Comparison of ENCODE assay signal across 1 cellular context in the genomic region with DNA sequence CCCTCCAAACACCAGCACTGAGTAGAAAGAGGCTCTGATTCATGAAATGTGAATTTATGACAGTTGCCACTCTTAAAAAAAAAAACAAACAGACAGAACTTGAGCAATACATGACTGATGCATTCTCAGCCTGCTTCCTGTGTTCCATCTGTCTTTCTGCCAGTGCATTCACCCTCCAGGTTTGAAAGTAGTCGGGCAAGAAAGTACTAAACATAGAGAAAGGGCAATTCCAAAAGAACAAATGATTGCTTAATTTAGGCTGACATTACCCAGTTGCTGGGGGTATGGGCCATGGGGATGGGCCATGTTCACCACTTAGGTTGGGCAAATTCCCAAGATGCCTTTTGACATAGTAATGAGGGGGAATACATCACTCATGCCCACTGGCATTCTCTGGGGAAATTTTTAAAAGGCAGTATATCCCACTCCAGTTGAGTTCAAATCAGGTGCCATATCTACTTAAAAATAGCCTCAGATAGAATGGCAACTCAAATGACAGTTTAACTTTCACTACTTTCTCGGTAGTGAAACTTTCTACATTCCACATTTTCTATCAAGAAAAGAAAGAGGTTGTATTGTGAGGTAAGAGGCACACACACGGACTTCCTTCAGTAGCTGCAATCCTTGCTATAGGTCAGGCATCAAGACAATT.
A peak's percentile ranks its signal among the peaks of the same experiment; 100 is the strongest.
TF ChIP-seq lines count a peak whose summit lies in the region.

No MANE protein-coding gene starts in this region.

TF ChIP-seq in A549, 52 proteins besides CTCF, POLR2A, EP300 and RAD21 (continued from another document):
- no peak for TF ChIP-seq NR3C1 (IDR thresholded peaks at IDR 0.05)
- TF ChIP-seq, protein P1, sequence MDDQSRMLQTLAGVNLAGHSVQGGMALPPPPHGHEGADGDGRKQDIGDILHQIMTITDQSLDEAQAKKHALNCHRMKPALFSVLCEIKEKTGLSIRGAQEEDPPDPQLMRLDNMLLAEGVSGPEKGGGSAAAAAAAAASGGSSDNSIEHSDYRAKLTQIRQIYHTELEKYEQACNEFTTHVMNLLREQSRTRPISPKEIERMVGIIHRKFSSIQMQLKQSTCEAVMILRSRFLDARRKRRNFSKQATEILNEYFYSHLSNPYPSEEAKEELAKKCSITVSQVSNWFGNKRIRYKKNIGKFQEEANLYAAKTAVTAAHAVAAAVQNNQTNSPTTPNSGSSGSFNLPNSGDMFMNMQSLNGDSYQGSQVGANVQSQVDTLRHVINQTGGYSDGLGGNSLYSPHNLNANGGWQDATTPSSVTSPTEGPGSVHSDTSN (IDR thresholded peaks at IDR 0.05), result peak; percentile 34; the same call in 1 of the 2 replicates
- TF ChIP-seq TFCP2L1 (CRISPR knock-in tag; IDR thresholded peaks at IDR 0.05), result no peak
- TF ChIP-seq FOSL2 (IDR thresholded peaks at IDR 0.05), result peak; percentile 84
- peak; percentile 72 for TF ChIP-seq FOSL2 (CRISPR knock-in tag; IDR thresholded peaks at IDR 0.05)
- TF ChIP-seq ZSCAN20 (CRISPR knock-in tag; IDR thresholded peaks at IDR 0.05), result no peak
- no peak for TF ChIP-seq RCOR1 (IDR thresholded peaks at IDR 0.05; ENCODE audit: low read depth, low read length)
- TF ChIP-seq, protein P2, sequence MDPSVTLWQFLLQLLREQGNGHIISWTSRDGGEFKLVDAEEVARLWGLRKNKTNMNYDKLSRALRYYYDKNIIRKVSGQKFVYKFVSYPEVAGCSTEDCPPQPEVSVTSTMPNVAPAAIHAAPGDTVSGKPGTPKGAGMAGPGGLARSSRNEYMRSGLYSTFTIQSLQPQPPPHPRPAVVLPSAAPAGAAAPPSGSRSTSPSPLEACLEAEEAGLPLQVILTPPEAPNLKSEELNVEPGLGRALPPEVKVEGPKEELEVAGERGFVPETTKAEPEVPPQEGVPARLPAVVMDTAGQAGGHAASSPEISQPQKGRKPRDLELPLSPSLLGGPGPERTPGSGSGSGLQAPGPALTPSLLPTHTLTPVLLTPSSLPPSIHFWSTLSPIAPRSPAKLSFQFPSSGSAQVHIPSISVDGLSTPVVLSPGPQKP (IDR thresholded peaks at IDR 0.05; ENCODE audit: low read depth, low read length), result no peak
- no peak for TF ChIP-seq HEYL (CRISPR knock-in tag; IDR thresholded peaks at IDR 0.05)
- peak; percentile 86 to 96 for TF ChIP-seq CEBPB (IDR thresholded peaks at IDR 0.05)
- TF ChIP-seq, protein P3, sequence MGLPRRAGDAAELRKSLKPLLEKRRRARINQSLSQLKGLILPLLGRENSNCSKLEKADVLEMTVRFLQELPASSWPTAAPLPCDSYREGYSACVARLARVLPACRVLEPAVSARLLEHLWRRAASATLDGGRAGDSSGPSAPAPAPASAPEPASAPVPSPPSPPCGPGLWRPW (IDR thresholded peaks at IDR 0.05), result no peak
- TF ChIP-seq NFE2L2 (conservative IDR thresholded peaks at IDR 0.05; ENCODE audit: low read length), result no peak
- TF ChIP-seq, protein P4, sequence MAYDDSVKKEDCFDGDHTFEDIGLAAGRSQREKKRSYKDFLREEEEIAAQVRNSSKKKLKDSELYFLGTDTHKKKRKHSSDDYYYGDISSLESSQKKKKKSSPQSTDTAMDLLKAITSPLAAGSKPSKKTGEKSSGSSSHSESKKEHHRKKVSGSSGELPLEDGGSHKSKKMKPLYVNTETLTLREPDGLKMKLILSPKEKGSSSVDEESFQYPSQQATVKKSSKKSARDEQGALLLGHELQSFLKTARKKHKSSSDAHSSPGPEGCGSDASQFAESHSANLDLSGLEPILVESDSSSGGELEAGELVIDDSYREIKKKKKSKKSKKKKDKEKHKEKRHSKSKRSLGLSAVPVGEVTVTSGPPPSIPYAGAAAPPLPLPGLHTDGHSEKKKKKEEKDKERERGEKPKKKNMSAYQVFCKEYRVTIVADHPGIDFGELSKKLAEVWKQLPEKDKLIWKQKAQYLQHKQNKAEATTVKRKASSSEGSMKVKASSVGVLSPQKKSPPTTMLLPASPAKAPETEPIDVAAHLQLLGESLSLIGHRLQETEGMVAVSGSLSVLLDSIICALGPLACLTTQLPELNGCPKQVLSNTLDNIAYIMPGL (CRISPR knock-in tag; IDR thresholded peaks at IDR 0.05; ENCODE audit: borderline replicate concordance), result no peak
- TF ChIP-seq CHD4 (IDR thresholded peaks at IDR 0.05; ENCODE audit: borderline replicate concordance), result no peak
- TF ChIP-seq HOXB5 (CRISPR knock-in tag; IDR thresholded peaks at IDR 0.05), result peak; percentile 38; the same call in 1 of the 2 replicates
- no peak for TF ChIP-seq BHLHE40 (IDR thresholded peaks at IDR 0.05; ENCODE audit: low read depth, low read length)
- peak; percentile 42 to 73; a peak in 4 of 5 replicates for TF ChIP-seq JUN (IDR thresholded peaks at IDR 0.05)
- TF ChIP-seq ZFP36 (IDR thresholded peaks at IDR 0.05; ENCODE audit: borderline replicate concordance, partially characterized antibody), result no peak
- no peak for TF ChIP-seq ZNF302 (CRISPR knock-in tag; IDR thresholded peaks at IDR 0.05)
- TF ChIP-seq ESRRA (IDR thresholded peaks at IDR 0.05; ENCODE audit: borderline replicate concordance, low read length), result no peak
- TF ChIP-seq, protein P5, sequence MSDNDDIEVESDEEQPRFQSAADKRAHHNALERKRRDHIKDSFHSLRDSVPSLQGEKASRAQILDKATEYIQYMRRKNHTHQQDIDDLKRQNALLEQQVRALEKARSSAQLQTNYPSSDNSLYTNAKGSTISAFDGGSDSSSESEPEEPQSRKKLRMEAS (IDR thresholded peaks at IDR 0.05), result peak; percentile 46; the same call in 1 of the 2 replicates
- TF ChIP-seq, protein P6, sequence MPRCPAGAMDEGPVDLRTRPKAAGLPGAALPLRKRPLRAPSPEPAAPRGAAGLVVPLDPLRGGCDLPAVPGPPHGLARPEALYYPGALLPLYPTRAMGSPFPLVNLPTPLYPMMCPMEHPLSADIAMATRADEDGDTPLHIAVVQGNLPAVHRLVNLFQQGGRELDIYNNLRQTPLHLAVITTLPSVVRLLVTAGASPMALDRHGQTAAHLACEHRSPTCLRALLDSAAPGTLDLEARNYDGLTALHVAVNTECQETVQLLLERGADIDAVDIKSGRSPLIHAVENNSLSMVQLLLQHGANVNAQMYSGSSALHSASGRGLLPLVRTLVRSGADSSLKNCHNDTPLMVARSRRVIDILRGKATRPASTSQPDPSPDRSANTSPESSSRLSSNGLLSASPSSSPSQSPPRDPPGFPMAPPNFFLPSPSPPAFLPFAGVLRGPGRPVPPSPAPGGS (IDR thresholded peaks at IDR 0.05), result 0 out of 3 replicates have a peak, but pooled peaks have one; percentile 49
- no peak for TF ChIP-seq CBX2 (IDR thresholded peaks at IDR 0.05; ENCODE audit: borderline replicate concordance, low read depth)
- TF ChIP-seq KDM1A (IDR thresholded peaks at IDR 0.05; ENCODE audit: low read depth), result no peak
- TF ChIP-seq EHF (CRISPR knock-in tag; IDR thresholded peaks at IDR 0.05), result no peak
- TF ChIP-seq NPAS2 (CRISPR knock-in tag; IDR thresholded peaks at IDR 0.05; ENCODE audit: borderline replicate concordance), result no peak
- no peak for TF ChIP-seq KDM5A (IDR thresholded peaks at IDR 0.05)
- TF ChIP-seq, protein P7, sequence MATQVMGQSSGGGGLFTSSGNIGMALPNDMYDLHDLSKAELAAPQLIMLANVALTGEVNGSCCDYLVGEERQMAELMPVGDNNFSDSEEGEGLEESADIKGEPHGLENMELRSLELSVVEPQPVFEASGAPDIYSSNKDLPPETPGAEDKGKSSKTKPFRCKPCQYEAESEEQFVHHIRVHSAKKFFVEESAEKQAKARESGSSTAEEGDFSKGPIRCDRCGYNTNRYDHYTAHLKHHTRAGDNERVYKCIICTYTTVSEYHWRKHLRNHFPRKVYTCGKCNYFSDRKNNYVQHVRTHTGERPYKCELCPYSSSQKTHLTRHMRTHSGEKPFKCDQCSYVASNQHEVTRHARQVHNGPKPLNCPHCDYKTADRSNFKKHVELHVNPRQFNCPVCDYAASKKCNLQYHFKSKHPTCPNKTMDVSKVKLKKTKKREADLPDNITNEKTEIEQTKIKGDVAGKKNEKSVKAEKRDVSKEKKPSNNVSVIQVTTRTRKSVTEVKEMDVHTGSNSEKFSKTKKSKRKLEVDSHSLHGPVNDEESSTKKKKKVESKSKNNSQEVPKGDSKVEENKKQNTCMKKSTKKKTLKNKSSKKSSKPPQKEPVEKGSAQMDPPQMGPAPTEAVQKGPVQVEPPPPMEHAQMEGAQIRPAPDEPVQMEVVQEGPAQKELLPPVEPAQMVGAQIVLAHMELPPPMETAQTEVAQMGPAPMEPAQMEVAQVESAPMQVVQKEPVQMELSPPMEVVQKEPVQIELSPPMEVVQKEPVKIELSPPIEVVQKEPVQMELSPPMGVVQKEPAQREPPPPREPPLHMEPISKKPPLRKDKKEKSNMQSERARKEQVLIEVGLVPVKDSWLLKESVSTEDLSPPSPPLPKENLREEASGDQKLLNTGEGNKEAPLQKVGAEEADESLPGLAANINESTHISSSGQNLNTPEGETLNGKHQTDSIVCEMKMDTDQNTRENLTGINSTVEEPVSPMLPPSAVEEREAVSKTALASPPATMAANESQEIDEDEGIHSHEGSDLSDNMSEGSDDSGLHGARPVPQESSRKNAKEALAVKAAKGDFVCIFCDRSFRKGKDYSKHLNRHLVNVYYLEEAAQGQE (IDR thresholded peaks at IDR 0.05), result no peak
- no peak for TF ChIP-seq SMC3 (IDR thresholded peaks at IDR 0.05)
- TF ChIP-seq JUNB (IDR thresholded peaks at IDR 0.05), result peak; percentile 79
- no peak for TF ChIP-seq POLR2AphosphoS2 (conservative IDR thresholded peaks at IDR 0.05; ENCODE audit: low read length)
- TF ChIP-seq EHMT2 (IDR thresholded peaks at IDR 0.05; ENCODE audit: low read depth), result no peak
- no peak for TF ChIP-seq FOXS1 (CRISPR knock-in tag; IDR thresholded peaks at IDR 0.05)
- TF ChIP-seq GATA3 (IDR thresholded peaks at IDR 0.05; ENCODE audit: borderline replicate concordance), result peak; percentile 82; the same call in 1 of the 2 replicates
- no peak for TF ChIP-seq HDAC2 (IDR thresholded peaks at IDR 0.05)
- no peak for TF ChIP-seq RNF2 (IDR thresholded peaks at IDR 0.05; ENCODE audit: borderline replicate concordance, low read depth)
- no peak for TF ChIP-seq MYC (IDR thresholded peaks at IDR 0.05; ENCODE audit: borderline replicate concordance, low read length)
TF ChIP-seq in A549: peak in this region for 9.
